ENCODE assay signal across 14 cellular contexts in the genomic region with DNA sequence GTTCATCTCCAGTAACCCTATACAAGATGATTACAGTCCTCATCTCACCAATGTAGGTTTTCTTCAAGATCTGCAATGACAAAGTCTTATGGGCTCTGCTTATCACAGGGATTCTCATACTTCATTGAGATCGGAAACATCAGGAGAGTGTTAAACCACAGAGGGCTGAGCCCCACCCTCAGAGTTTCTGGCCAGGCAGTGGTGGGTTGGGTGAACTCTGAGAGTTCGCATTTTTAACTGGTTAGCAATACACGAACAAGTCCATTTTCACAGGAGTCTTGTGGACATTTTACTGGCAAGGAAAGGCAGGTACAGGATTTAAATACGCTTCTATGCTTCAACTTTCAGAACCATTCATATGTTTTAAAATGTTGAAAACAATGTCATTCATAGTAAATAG.
"Had no signal": no experiment of that assay in that cellular context is flagged by ENCODE, and none has a peak within 500 bp of the region (broad histone marks: within the 10 kb centered on the region; RNA-seq: fewer than 3 reads in every experiment).

No MANE protein-coding gene starts in this region.

- ATAC-seq: heart left ventricle, natural killer cell, pancreas, right cardiac atrium had no signal

- H3K27me3 ChIP-seq: colonic mucosa, heart left ventricle, pancreas had no signal

- H3K9me3 ChIP-seq: colonic mucosa, heart left ventricle, pancreas had no signal

- H3K36me3 ChIP-seq: colonic mucosa, heart left ventricle, pancreas had no signal

- DNase-seq: colonic mucosa; dermis blood vessel endothelial cell; erythroblast; foreskin melanocyte; heart left ventricle; immature natural killer cell; mammary epithelial cell; natural killer cell; pancreas; right cardiac atrium; small intestine; stimulated activated CD4-positive, alpha-beta T cell treated with anti-CD3 and anti-CD28 coated beads, Interleukin-2, amount 100 ng/mL, for 48 hours; stimulated activated naive CD4-positive, alpha-beta T cell treated with Interleukin-2 at 50 U/mL for 16 hours; trophoblast cell had no signal

- H3K4me3 ChIP-seq: colonic mucosa, heart left ventricle, pancreas had no signal

- H3K27ac ChIP-seq: colonic mucosa, heart left ventricle, pancreas had no signal

- H3K4me1 ChIP-seq: colonic mucosa, heart left ventricle, pancreas had no signal
